1 cellular context compared by ENCODE assay signal in the genomic region with DNA sequence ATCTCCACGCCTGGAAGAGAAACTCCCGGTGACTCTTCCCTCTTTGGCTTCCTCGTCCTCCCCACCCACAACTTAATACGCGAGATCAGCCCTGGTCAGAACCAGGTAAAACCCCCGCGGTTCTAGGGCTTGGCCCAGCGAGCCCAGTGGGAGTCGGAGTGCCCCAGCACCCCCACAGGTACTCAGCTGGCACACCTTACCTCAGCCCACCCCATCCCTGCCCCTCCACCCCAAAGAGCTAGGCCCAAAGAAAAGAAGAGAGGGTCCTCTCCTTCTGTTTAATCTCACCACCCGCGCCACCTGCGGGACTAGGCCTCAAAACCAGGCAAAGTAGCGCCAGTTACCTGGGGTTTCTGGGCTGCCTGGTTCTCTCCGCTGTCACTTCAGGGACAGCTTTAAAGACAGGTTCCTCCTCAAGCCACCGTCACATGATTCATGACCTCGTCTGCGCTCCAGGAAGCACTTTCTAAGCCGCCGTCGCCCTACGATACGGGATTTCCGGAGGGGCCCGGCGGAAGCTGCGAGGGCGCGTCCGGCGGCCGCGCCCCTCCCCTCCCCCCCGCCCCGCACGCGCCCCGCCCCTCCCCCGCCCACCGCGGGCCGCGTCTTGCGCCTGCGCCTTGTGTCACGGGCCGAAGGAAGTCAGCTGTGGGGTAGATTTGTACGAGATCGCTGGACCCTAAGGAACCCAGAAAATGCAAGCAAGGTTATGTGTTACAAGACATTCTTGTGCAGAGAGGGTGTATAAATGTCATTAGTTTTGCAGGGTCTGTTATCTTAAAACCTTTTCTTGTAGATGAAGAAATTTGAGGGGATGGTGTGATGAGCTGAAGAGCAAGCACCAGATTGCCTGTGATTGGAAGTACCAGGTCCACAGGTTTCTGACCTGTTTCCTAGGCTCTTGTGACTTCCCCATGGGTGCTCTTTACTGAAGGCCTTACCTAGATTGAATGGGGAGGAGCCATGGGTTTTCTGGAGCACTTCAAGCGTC.
TF ChIP-seq lines count a peak whose summit lies in the region.

A gene with protein sequence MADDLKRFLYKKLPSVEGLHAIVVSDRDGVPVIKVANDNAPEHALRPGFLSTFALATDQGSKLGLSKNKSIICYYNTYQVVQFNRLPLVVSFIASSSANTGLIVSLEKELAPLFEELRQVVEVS (minus strand): TSS at position 437 of the 991 bp plus-strand sequence. CDS start 464 bp downstream, outside the sequence.

TF ChIP-seq in K562, 482 proteins besides CTCF, POLR2A, EP300 and RAD21 (continued from another document and continues in another):
- TF ChIP-seq, protein P1, sequence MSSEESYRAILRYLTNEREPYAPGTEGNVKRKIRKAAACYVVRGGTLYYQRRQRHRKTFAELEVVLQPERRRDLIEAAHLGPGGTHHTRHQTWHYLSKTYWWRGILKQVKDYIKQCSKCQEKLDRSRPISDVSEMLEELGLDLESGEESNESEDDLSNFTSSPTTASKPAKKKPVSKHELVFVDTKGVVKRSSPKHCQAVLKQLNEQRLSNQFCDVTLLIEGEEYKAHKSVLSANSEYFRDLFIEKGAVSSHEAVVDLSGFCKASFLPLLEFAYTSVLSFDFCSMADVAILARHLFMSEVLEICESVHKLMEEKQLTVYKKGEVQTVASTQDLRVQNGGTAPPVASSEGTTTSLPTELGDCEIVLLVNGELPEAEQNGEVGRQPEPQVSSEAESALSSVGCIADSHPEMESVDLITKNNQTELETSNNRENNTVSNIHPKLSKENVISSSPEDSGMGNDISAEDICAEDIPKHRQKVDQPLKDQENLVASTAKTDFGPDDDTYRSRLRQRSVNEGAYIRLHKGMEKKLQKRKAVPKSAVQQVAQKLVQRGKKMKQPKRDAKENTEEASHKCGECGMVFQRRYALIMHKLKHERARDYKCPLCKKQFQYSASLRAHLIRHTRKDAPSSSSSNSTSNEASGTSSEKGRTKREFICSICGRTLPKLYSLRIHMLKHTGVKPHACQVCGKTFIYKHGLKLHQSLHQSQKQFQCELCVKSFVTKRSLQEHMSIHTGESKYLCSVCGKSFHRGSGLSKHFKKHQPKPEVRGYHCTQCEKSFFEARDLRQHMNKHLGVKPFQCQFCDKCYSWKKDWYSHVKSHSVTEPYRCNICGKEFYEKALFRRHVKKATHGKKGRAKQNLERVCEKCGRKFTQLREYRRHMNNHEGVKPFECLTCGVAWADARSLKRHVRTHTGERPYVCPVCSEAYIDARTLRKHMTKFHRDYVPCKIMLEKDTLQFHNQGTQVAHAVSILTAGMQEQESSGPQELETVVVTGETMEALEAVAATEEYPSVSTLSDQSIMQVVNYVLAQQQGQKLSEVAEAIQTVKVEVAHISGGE (CRISPR knock-in tag; IDR thresholded peaks at IDR 0.05) = peak in 1 of 3 experiments; percentile 82; a peak in 2 of 6 replicates
- TF ChIP-seq, protein P2, sequence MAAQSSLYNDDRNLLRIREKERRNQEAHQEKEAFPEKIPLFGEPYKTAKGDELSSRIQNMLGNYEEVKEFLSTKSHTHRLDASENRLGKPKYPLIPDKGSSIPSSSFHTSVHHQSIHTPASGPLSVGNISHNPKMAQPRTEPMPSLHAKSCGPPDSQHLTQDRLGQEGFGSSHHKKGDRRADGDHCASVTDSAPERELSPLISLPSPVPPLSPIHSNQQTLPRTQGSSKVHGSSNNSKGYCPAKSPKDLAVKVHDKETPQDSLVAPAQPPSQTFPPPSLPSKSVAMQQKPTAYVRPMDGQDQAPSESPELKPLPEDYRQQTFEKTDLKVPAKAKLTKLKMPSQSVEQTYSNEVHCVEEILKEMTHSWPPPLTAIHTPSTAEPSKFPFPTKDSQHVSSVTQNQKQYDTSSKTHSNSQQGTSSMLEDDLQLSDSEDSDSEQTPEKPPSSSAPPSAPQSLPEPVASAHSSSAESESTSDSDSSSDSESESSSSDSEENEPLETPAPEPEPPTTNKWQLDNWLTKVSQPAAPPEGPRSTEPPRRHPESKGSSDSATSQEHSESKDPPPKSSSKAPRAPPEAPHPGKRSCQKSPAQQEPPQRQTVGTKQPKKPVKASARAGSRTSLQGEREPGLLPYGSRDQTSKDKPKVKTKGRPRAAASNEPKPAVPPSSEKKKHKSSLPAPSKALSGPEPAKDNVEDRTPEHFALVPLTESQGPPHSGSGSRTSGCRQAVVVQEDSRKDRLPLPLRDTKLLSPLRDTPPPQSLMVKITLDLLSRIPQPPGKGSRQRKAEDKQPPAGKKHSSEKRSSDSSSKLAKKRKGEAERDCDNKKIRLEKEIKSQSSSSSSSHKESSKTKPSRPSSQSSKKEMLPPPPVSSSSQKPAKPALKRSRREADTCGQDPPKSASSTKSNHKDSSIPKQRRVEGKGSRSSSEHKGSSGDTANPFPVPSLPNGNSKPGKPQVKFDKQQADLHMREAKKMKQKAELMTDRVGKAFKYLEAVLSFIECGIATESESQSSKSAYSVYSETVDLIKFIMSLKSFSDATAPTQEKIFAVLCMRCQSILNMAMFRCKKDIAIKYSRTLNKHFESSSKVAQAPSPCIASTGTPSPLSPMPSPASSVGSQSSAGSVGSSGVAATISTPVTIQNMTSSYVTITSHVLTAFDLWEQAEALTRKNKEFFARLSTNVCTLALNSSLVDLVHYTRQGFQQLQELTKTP (IDR thresholded peaks at IDR 0.05; ENCODE audit: low read depth in 1 of 2, partially characterized antibody in 2 of 2) = peak in 1 of 2 experiments; percentile 41
- TF ChIP-seq SIN3A (IDR thresholded peaks at IDR 0.05; ENCODE audit: borderline replicate concordance in 2 of 2, control insufficient read depth in 1 of 2, low read depth in 2 of 2, low read length in 2 of 2) (peak in 1 of 2 experiments; percentile 90; a peak in 2 of 4 replicates), NFE2 (IDR thresholded peaks at IDR 0.05; ENCODE audit: low read depth) (no peak), POLR2AphosphoS5 (IDR thresholded peaks at IDR 0.05; ENCODE audit: control insufficient read depth, insufficient read depth, low read depth, low read length) (peak; percentile 61; the same call in 1 of the 2 replicates), ZC3H4 (CRISPR knock-in tag; IDR thresholded peaks at IDR 0.05; ENCODE audit: borderline replicate concordance) (no peak), ZNF668 (CRISPR knock-in tag; IDR thresholded peaks at IDR 0.05) (no peak), NFE2L1 (tag; IDR thresholded peaks at IDR 0.05; ENCODE audit: borderline replicate concordance, low read depth) (no peak), NCOA6 (IDR thresholded peaks at IDR 0.05) (no peak), CREM (IDR thresholded peaks at IDR 0.05; ENCODE audit: low read depth) (peak; percentile 97), BHLHE40 (IDR thresholded peaks at IDR 0.05; ENCODE audit: low read length) (peak; percentile 54; the same call in 1 of the 2 replicates), ESRRA (IDR thresholded peaks at IDR 0.05; ENCODE audit: borderline replicate concordance, low read depth) (no peak), MTA3 (IDR thresholded peaks at IDR 0.05; ENCODE audit: borderline replicate concordance) (no peak), SMAD4 (CRISPR knock-in tag; conservative IDR thresholded peaks at IDR 0.05) (no peak), ETV6 (IDR thresholded peaks at IDR 0.05; ENCODE audit: borderline replicate concordance in 1 of 2, low read depth in 2 of 2, low read length in 1 of 2) (no peak), ETV6 (CRISPR knock-in tag; IDR thresholded peaks at IDR 0.05; ENCODE audit: borderline replicate concordance) (no peak), JUND (IDR thresholded peaks at IDR 0.05; ENCODE audit: borderline replicate concordance, low read depth, low read length) (peak; percentile 44; the same call in 1 of the 2 replicates), JUND (tag; IDR thresholded peaks at IDR 0.05; ENCODE audit: borderline replicate concordance, low read depth, low read length) (no peak; the same call in 2 of the 3 replicates), CREBBP (IDR thresholded peaks at IDR 0.05; ENCODE audit: low read depth, low read length) (no peak), MEF2D (tag; conservative IDR thresholded peaks at IDR 0.05; ENCODE audit: low read depth) (no peak), GTF2A2 (tag; IDR thresholded peaks at IDR 0.05) (no peak), POLR3G (IDR thresholded peaks at IDR 0.05; ENCODE audit: extremely low read depth, insufficient read length, insufficient replicate concordance) (no peak)
- TF ChIP-seq, protein P3, sequence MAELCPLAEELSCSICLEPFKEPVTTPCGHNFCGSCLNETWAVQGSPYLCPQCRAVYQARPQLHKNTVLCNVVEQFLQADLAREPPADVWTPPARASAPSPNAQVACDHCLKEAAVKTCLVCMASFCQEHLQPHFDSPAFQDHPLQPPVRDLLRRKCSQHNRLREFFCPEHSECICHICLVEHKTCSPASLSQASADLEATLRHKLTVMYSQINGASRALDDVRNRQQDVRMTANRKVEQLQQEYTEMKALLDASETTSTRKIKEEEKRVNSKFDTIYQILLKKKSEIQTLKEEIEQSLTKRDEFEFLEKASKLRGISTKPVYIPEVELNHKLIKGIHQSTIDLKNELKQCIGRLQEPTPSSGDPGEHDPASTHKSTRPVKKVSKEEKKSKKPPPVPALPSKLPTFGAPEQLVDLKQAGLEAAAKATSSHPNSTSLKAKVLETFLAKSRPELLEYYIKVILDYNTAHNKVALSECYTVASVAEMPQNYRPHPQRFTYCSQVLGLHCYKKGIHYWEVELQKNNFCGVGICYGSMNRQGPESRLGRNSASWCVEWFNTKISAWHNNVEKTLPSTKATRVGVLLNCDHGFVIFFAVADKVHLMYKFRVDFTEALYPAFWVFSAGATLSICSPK (IDR thresholded peaks at IDR 0.05; ENCODE audit: borderline replicate concordance) = no peak
- TF ChIP-seq, protein P4, sequence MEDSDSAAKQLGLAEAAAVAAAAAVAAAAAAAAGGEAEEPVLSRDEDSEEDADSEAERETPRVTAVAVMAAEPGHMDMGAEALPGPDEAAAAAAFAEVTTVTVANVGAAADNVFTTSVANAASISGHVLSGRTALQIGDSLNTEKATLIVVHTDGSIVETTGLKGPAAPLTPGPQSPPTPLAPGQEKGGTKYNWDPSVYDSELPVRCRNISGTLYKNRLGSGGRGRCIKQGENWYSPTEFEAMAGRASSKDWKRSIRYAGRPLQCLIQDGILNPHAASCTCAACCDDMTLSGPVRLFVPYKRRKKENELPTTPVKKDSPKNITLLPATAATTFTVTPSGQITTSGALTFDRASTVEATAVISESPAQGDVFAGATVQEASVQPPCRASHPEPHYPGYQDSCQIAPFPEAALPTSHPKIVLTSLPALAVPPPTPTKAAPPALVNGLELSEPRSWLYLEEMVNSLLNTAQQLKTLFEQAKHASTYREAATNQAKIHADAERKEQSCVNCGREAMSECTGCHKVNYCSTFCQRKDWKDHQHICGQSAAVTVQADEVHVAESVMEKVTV (CRISPR knock-in tag; IDR thresholded peaks at IDR 0.05) = no peak
- TF ChIP-seq, protein P5, sequence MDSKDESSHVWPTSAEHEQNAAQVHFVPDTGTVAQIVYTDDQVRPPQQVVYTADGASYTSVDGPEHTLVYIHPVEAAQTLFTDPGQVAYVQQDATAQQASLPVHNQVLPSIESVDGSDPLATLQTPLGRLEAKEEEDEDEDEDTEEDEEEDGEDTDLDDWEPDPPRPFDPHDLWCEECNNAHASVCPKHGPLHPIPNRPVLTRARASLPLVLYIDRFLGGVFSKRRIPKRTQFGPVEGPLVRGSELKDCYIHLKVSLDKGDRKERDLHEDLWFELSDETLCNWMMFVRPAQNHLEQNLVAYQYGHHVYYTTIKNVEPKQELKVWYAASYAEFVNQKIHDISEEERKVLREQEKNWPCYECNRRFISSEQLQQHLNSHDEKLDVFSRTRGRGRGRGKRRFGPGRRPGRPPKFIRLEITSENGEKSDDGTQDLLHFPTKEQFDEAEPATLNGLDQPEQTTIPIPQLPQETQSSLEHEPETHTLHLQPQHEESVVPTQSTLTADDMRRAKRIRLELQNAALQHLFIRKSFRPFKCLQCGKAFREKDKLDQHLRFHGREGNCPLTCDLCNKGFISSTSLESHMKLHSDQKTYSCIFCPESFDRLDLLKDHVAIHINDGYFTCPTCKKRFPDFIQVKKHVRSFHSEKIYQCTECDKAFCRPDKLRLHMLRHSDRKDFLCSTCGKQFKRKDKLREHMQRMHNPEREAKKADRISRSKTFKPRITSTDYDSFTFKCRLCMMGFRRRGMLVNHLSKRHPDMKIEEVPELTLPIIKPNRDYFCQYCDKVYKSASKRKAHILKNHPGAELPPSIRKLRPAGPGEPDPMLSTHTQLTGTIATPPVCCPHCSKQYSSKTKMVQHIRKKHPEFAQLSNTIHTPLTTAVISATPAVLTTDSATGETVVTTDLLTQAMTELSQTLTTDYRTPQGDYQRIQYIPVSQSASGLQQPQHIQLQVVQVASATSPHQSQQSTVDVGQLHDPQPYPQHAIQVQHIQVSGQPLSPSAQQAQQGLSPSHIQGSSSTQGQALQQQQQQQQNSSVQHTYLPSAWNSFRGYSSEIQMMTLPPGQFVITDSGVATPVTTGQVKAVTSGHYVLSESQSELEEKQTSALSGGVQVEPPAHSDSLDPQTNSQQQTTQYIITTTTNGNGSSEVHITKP (IDR thresholded peaks at IDR 0.05; ENCODE audit: partially characterized antibody) = peak; percentile 80
- TF ChIP-seq, protein P6, sequence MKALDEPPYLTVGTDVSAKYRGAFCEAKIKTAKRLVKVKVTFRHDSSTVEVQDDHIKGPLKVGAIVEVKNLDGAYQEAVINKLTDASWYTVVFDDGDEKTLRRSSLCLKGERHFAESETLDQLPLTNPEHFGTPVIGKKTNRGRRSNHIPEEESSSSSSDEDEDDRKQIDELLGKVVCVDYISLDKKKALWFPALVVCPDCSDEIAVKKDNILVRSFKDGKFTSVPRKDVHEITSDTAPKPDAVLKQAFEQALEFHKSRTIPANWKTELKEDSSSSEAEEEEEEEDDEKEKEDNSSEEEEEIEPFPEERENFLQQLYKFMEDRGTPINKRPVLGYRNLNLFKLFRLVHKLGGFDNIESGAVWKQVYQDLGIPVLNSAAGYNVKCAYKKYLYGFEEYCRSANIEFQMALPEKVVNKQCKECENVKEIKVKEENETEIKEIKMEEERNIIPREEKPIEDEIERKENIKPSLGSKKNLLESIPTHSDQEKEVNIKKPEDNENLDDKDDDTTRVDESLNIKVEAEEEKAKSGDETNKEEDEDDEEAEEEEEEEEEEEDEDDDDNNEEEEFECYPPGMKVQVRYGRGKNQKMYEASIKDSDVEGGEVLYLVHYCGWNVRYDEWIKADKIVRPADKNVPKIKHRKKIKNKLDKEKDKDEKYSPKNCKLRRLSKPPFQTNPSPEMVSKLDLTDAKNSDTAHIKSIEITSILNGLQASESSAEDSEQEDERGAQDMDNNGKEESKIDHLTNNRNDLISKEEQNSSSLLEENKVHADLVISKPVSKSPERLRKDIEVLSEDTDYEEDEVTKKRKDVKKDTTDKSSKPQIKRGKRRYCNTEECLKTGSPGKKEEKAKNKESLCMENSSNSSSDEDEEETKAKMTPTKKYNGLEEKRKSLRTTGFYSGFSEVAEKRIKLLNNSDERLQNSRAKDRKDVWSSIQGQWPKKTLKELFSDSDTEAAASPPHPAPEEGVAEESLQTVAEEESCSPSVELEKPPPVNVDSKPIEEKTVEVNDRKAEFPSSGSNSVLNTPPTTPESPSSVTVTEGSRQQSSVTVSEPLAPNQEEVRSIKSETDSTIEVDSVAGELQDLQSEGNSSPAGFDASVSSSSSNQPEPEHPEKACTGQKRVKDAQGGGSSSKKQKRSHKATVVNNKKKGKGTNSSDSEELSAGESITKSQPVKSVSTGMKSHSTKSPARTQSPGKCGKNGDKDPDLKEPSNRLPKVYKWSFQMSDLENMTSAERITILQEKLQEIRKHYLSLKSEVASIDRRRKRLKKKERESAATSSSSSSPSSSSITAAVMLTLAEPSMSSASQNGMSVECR (CRISPR knock-in tag; IDR thresholded peaks at IDR 0.05) = peak; percentile 78
